ENCODE assay signal across 8 cellular contexts in genomic region chr2:96324716-96325037, GRCh38. TPM values are rescaled to one million over a fixed set of nuclear protein-coding genes. Genes with fewer than 3 reads are reported as not detected.
DNase-seq lines count a peak whose midpoint lies in the region; ATAC-seq, FAIRE-seq and TF ChIP-seq lines count a peak whose summit lies in the region.

No MANE protein-coding gene starts in this region.

- peak; percentile 81 for FAIRE-seq in GM19239 (lab: Jason Lieb, UNC)

- DNase-seq in GM19239 (ENCODE audit: insufficient read length, low spot score): no peak
- DNase-seq in T-helper 17 cell: no peak
- DNase-seq in glutamatergic neuron: no peak
- peak; percentile 23 to 41 for DNase-seq in stimulated activated CD4-positive, alpha-beta T cell treated with anti-CD3 and anti-CD28 coated beads, Interleukin-2, amount 100 ng/mL, for 48 hours
- DNase-seq in NCI-H2107 treated with DMSO at 0.1 percent for 48 hours (lab: John Stamatoyannopoulos, UW; ENCODE audit: unreplicated experiment): no peak
- no peak for DNase-seq in NCI-H510A (lab: John Stamatoyannopoulos, UW)
- DNase-seq in NCI-H446 (lab: John Stamatoyannopoulos, UW): no peak

- peak overlapping the region; percentile 90 for H3K27ac Mint-ChIP-seq in T-helper 17 cell
- H3K27ac Mint-ChIP-seq in glutamatergic neuron (ENCODE audit: unreplicated experiment): no peak overlapping the region

- H3K9me3 Mint-ChIP-seq in glutamatergic neuron (ENCODE audit: unreplicated experiment): no peaks in the 10 kb centered on the region

- peaks cover 5% of the 10 kb centered on the region for H3K36me3 Mint-ChIP-seq in T-helper 17 cell (ENCODE audit: low read depth)
- H3K36me3 Mint-ChIP-seq in glutamatergic neuron (ENCODE audit: unreplicated experiment): peaks cover 4% of the 10 kb centered on the region

- H3K27me3 Mint-ChIP-seq in T-helper 17 cell (no peaks in the 10 kb centered on the region), glutamatergic neuron (ENCODE audit: unreplicated experiment) (peaks cover 23% of the 10 kb centered on the region)

- no peaks in the 10 kb centered on the region for H3K9me3 ChIP-seq in T-helper 17 cell (ENCODE audit: control insufficient read depth, low read length, poor library complexity, severe bottlenecking)

- ATAC-seq in T-helper 17 cell (no peak), HG03139 (IDR thresholded peaks at IDR 0.05; ENCODE audit: unreplicated experiment) (no peak)

- H3K4me1 Mint-ChIP-seq in T-helper 17 cell: peaks cover 44% of the 10 kb centered on the region
- no peaks in the 10 kb centered on the region for H3K4me1 Mint-ChIP-seq in glutamatergic neuron (ENCODE audit: low read depth, unreplicated experiment)

- no peak for TF ChIP-seq CTCF in glutamatergic neuron (IDR thresholded peaks at IDR 0.05; ENCODE audit: partially characterized antibody, unreplicated experiment)

- H3K4me3 Mint-ChIP-seq in T-helper 17 cell: peak overlapping the region; percentile 96
- peak overlapping the region; percentile 80 for H3K4me3 Mint-ChIP-seq in glutamatergic neuron (ENCODE audit: unreplicated experiment)

RNA-seq across cellular contexts. Expression of gene ITPRIPL1, which starts 0.4 kb away (rescaled TPM):
- total RNA-seq in T-helper 17 cell (1 to 10 TPM; 6.6 to 9.9 TPM), glutamatergic neuron (ENCODE audit: unreplicated experiment) (0.56 TPM)

RNA-seq across cellular contexts. Expression of gene NCAPH, which starts 10.9 kb away (rescaled TPM):
- 1 to 10 TPM; 1.4 to 3.0 TPM for total RNA-seq in T-helper 17 cell
- 6.6 TPM for total RNA-seq in glutamatergic neuron (ENCODE audit: unreplicated experiment)

RNA-seq across cellular contexts. Expression of gene SNRNP200, which starts 19.3 kb away (rescaled TPM):
- total RNA-seq in T-helper 17 cell (100 to 1,000 TPM; 189 to 224 TPM), glutamatergic neuron (ENCODE audit: unreplicated experiment) (136 TPM)

RNA-seq across cellular contexts. Expression of gene CIAO1, which starts 58.7 kb away (rescaled TPM):
- 10 to 100 TPM; 60.0 to 61.5 TPM for total RNA-seq in T-helper 17 cell
- total RNA-seq in glutamatergic neuron (ENCODE audit: unreplicated experiment): 68.1 TPM

RNA-seq across cellular contexts. Expression of gene TMEM127, which starts 58.9 kb away (rescaled TPM):
- total RNA-seq in T-helper 17 cell (10 to 100 TPM; 36.4 to 44.8 TPM), glutamatergic neuron (ENCODE audit: unreplicated experiment) (32.5 TPM)

Comparison
In these comparisons a context has a peak if more than half of its experiments do, and no peak if none do; other contexts are left out.
1. DNase-seq: peak in stimulated activated CD4-positive, alpha-beta T cell treated with anti-CD3 and anti-CD28 coated beads, Interleukin-2, amount 100 ng/mL, for 48 hours (2 of 2); none in GM19239 (single experiment), T-helper 17 cell (0 of 3), glutamatergic neuron (single experiment), NCI-H2107 treated with DMSO at 0.1 percent for 48 hours (single experiment), NCI-H510A (single experiment) and NCI-H446 (0 of 2).